ENCODE assay signal across 19 cellular contexts in the genomic region with DNA sequence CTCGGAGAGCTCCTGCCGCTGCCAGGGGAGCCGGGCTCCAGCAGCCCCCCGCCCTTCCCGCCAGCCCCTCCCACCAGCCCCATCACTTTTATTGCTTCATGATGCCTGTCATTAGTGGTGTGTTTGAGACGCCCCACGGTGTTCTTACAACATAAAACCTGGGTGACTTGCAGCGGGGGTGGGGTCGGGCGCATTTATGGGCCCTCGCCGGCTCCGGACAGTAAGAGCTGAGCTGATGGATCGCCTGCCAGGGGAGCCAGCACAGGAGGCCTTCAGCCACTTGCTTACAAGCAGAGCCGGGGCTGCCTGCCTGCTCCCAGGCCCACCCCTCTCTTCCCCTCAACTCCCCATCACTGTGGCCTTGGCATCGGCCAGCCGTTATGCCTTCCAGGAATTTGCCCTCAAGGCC.
DNase-seq lines count a peak whose midpoint lies in the region; ATAC-seq, FAIRE-seq and TF ChIP-seq lines count a peak whose summit lies in the region.
"Had no signal": no experiment of that assay in that cellular context is flagged by ENCODE, and none has a peak within 500 bp of the region (broad histone marks: within the 10 kb centered on the region; RNA-seq: fewer than 3 reads in every experiment).

No MANE protein-coding gene starts in this region.

- H3K27me3 ChIP-seq in right cardiac atrium (ENCODE audit: control insufficient read depth, insufficient read depth), result no peaks in the 10 kb centered on the region
- peaks cover 96% of the 10 kb centered on the region for H3K27me3 ChIP-seq in left ventricle myocardium inferior (ENCODE audit: low read depth)
- peaks cover 26 to 36% (median 32%) of the 10 kb centered on the region in 3 donors for H3K27me3 ChIP-seq in gastrocnemius medialis
- no peaks in the 10 kb centered on the region for H3K27me3 ChIP-seq in endodermal cell (ENCODE audit: control insufficient read depth, insufficient read depth, low read length, poor library complexity, severe bottlenecking)

- peaks cover 13% of the 10 kb centered on the region for H3K4me1 Mint-ChIP-seq in endodermal cell

- H3K9ac ChIP-seq in endodermal cell (ENCODE audit: extremely low read depth, low read length, poor library complexity, severe bottlenecking), result no peak overlapping the region

- TF ChIP-seq CTCF in left ventricle myocardium inferior (IDR thresholded peaks at IDR 0.05; ENCODE audit: borderline replicate concordance) (no peak), gastrocnemius medialis (IDR thresholded peaks at IDR 0.05 in 4 of 5, conservative IDR thresholded peaks at IDR 0.05 in 1 of 5) (no peak), endodermal cell (conservative IDR thresholded peaks at IDR 0.05) (no peak)

- H3K9me3 Mint-ChIP-seq in endodermal cell, result no peaks in the 10 kb centered on the region
- H3K9me3 Mint-ChIP-seq: CD8-positive, alpha-beta memory T cell; natural killer cell treated with Interleukin-12 subunit alpha and Interleukin-12 subunit beta and Interleukin-15 and Interleukin-18, amount 100 ng/mL, for 72 hours; stimulated activated naive CD8-positive, alpha-beta T cell treated with anti-CD3 and anti-CD28 coated beads, Interleukin-15, Interleukin-2, amounts not matched to agents 100 ng/mL and 50 ng/mL, for 24 hours; type B pancreatic cell; WTC11 had no signal

- no peak overlapping the region for H3K27ac Mint-ChIP-seq in endodermal cell
- H3K27ac Mint-ChIP-seq: natural killer cell treated with Interleukin-12 subunit alpha and Interleukin-12 subunit beta and Interleukin-15 and Interleukin-18, amount 100 ng/mL, for 72 hours; stimulated activated naive CD8-positive, alpha-beta T cell treated with anti-CD3 and anti-CD28 coated beads, Interleukin-15, Interleukin-2, amounts not matched to agents 100 ng/mL and 50 ng/mL, for 24 hours; type B pancreatic cell; WTC11 had no signal

- H3K27me3 Mint-ChIP-seq in endodermal cell (ENCODE audit: insufficient read depth), result peaks cover 2% of the 10 kb centered on the region
- H3K27me3 Mint-ChIP-seq: stimulated activated naive CD8-positive, alpha-beta T cell treated with anti-CD3 and anti-CD28 coated beads, Interleukin-15, Interleukin-2, amounts not matched to agents 100 ng/mL and 50 ng/mL, for 24 hours; type B pancreatic cell had no signal

- H3K4me3 ChIP-seq in right cardiac atrium (ENCODE audit: low read length) (no peak overlapping the region), left ventricle myocardium inferior (no peak overlapping the region), gastrocnemius medialis (no peak overlapping the region), endodermal cell (ENCODE audit: low read length) (no peak overlapping the region)
- H3K4me3 ChIP-seq: prostate gland, skin epidermis had no signal

- H3K4me1 ChIP-seq in right cardiac atrium (ENCODE audit: control insufficient read depth, insufficient read depth, low read length), result no peaks in the 10 kb centered on the region
- H3K4me1 ChIP-seq in left ventricle myocardium inferior, result peaks cover 27% of the 10 kb centered on the region
- H3K4me1 ChIP-seq in gastrocnemius medialis, result peaks cover 21 to 28% of the 10 kb centered on the region in 2 donors
- H3K4me1 ChIP-seq in endodermal cell (ENCODE audit: control insufficient read depth, insufficient read depth, low read length), result peaks cover 21% of the 10 kb centered on the region

- intact Hi-C loops in right cardiac atrium (cut with DNase I) (loop anchor here in 1 of 4 donors (10.0 kb wide), 1 partner anchor 63 kb away; no protein-coding TSS in a partner anchor), left ventricle myocardium inferior (cut with micrococcal nuclease) (no loop called here), gastrocnemius medialis (cut with DNase I; ENCODE audit: low total_unique reads) (no loop called here)

- H3K36me3 ChIP-seq in left ventricle myocardium inferior, result no peaks in the 10 kb centered on the region
- no peaks in the 10 kb centered on the region for H3K36me3 ChIP-seq in gastrocnemius medialis
- H3K36me3 ChIP-seq in endodermal cell (ENCODE audit: control insufficient read depth, insufficient read depth, low read length), result no peaks in the 10 kb centered on the region
- H3K36me3 ChIP-seq: prostate gland had no signal

- no peak for FAIRE-seq in HTR-8/SVneo (lab: Jason Lieb, UNC)

- TF ChIP-seq POLR2A in gastrocnemius medialis (IDR thresholded peaks at IDR 0.05), result no peak

- H3K4me3 Mint-ChIP-seq in endodermal cell, result no peak overlapping the region
- H3K4me3 Mint-ChIP-seq: stimulated activated naive CD8-positive, alpha-beta T cell treated with anti-CD3 and anti-CD28 coated beads, Interleukin-15, Interleukin-2, amounts not matched to agents 100 ng/mL and 50 ng/mL, for 24 hours; WTC11 had no signal

- 52% methylated on average over 17 of the region's 17 CpGs for WGBS in right cardiac atrium
- WGBS in endodermal cell (ENCODE audit: insufficient coverage in 1 of 2, insufficient read length in 1 of 2), 2 experiments, result 90 to 91% methylated on average over 11 to 17 of the region's 17 CpGs

- no peaks in the 10 kb centered on the region for H3K36me3 Mint-ChIP-seq in endodermal cell (ENCODE audit: low read depth)
- H3K36me3 Mint-ChIP-seq: CD8-positive, alpha-beta memory T cell; natural killer cell treated with Interleukin-12 subunit alpha and Interleukin-12 subunit beta and Interleukin-15 and Interleukin-18, amount 100 ng/mL, for 72 hours; type B pancreatic cell; WTC11 had no signal

- in situ Hi-C loops in gastrocnemius medialis (cut with MboI; ENCODE audit: low sequenced_read_pairs in 4 of 4), result no loop called here

- no peak overlapping the region for H3K27ac ChIP-seq in right cardiac atrium (ENCODE audit: low read length)
- H3K27ac ChIP-seq in left ventricle myocardium inferior (replicated peaks), result no peak overlapping the region
- H3K27ac ChIP-seq in gastrocnemius medialis, result no peak overlapping the region
- no peak overlapping the region for H3K27ac ChIP-seq in endodermal cell (ENCODE audit: low read depth, low read length)
- H3K27ac ChIP-seq: prostate gland, skin epidermis had no signal

- DNase-seq in right cardiac atrium (peak; percentile 15 to 33 (median 26)), left ventricle myocardium inferior (no peak), NCI-H2227 treated with DMSO at 0.1 percent for 48 hours (lab: John Stamatoyannopoulos, UW) (peak; percentile 24), left kidney (ENCODE audit: low read depth, low spot score) (peak; percentile 72), gastrocnemius medialis (no peak), HTR-8/SVneo (ENCODE audit: insufficient read length, low spot score) (no peak), endodermal cell (no peak)
- DNase-seq: activated naive CD4-positive, alpha-beta T cell treated with anti-CD3 and anti-CD28 coated beads, Interleukin-2, amount 50 U/mL, for 16 hours; activated T-cell treated with anti-CD3 and anti-CD28 coated beads, Interleukin-2, amount 50 U/mL, for 48 hours; CD8-positive, alpha-beta memory T cell; GOT3; KBM-7 had no signal

- ATAC-seq in right cardiac atrium (no peak), gastrocnemius medialis (no peak), GM18502 (IDR thresholded peaks at IDR 0.05; ENCODE audit: poor library complexity, unreplicated experiment) (no peak)
- ATAC-seq: natural killer cell treated with Interleukin-12 subunit alpha and Interleukin-12 subunit beta and Interleukin-15 and Interleukin-18, amount 100 ng/mL, for 72 hours; WTC11 had no signal

- H3K9me3 ChIP-seq in right cardiac atrium (ENCODE audit: control insufficient read depth, low read length) (no peaks in the 10 kb centered on the region), left ventricle myocardium inferior (replicated peaks) (no peaks in the 10 kb centered on the region), gastrocnemius medialis (no peaks in the 10 kb centered on the region), endodermal cell (ENCODE audit: control insufficient read depth, low read length) (no peaks in the 10 kb centered on the region)
- H3K9me3 ChIP-seq: prostate gland had no signal

Comparison
In these comparisons a context has a peak if more than half of its experiments do, and no peak if none do; other contexts are left out.
1. DNase-seq: peak in right cardiac atrium (3 of 3), NCI-H2227 treated with DMSO at 0.1 percent for 48 hours (single experiment) and left kidney (single experiment); none in left ventricle myocardium inferior (single experiment), gastrocnemius medialis (0 of 2), HTR-8/SVneo (single experiment) and endodermal cell (single experiment).